ENCODE assay signal across 15 cellular contexts in genomic region chr3:46925585-46925934, GRCh38. TPM values are rescaled to one million over a fixed set of nuclear protein-coding genes. Genes with fewer than 3 reads are reported as not detected.
DNase-seq lines count a peak whose midpoint lies in the region; ATAC-seq, FAIRE-seq and TF ChIP-seq lines count a peak whose summit lies in the region.
"Had no signal": no experiment of that assay in that cellular context is flagged by ENCODE, and none has a peak within 500 bp of the region (broad histone marks: within the 10 kb centered on the region; RNA-seq: fewer than 3 reads in every experiment).

No MANE protein-coding gene starts in this region.

- no peaks in the 10 kb centered on the region for H3K27me3 Mint-ChIP-seq in naive thymus-derived CD8-positive, alpha-beta T cell

- H3K36me3 ChIP-seq in GM23248 (ENCODE audit: low read depth) (peaks cover 26% of the 10 kb centered on the region; the same call in 1 of the 2 replicates), endothelial cell of umbilical vein (ENCODE audit: control insufficient read depth in 2 of 2, extremely low read depth in 1 of 2, insufficient read depth in 2 of 2, low read length in 2 of 2) (peaks cover 5 to 39% of the 10 kb centered on the region in 2 experiments), gastroesophageal sphincter (peaks cover 0 to 72% of the 10 kb centered on the region in 2 donors)

- POLR2A ChIA-PET in A549 (lab: Yijun Ruan, JAX) (interaction anchor here (0.7 kb wide), 1 partner anchor 52 kb away, joined by 3 read pairs; no protein-coding TSS in a partner anchor), endothelial cell of umbilical vein (lab: Charles Lee) (interaction anchor here (0.8 kb wide), 1 partner anchor 51 kb away, joined by 3 read pairs; the partner anchor contains the start of gene CCDC12)
- POLR2A ChIA-PET in naive thymus-derived CD8-positive, alpha-beta T cell (lab: Charles Lee), result interaction anchor here (1.5 kb wide), 1 partner anchor 54 kb away, joined by 4 read pairs; the partner anchor contains the start of gene NBEAL2

- in situ Hi-C loops in GM23248 (cut with MboI), result no loop called here

- H3K4me1 Mint-ChIP-seq in naive thymus-derived CD8-positive, alpha-beta T cell, result peaks cover 23 to 73% (median 42%) of the 10 kb centered on the region in 4 donors

- H4K20me1 ChIP-seq in GM23248 (ENCODE audit: insufficient read depth) (no peaks in the 10 kb centered on the region), endothelial cell of umbilical vein (replicated peaks; ENCODE audit: control insufficient read depth, extremely low read depth, insufficient read depth, low read length) (no peaks in the 10 kb centered on the region)

- CTCF ChIA-PET in A549 (lab: Yijun Ruan, JAX), result interaction anchor here (0.8 to 5.2 kb wide), 8 partner anchors 9 to 74 kb away, joined by 3 to 62 read pairs (median 4); partner anchors contain the start of gene NBEAL2
- CTCF ChIA-PET in endothelial cell of umbilical vein (lab: Charles Lee), result interaction anchor here (1.1 to 2.1 kb wide), 7 partner anchors 10 to 74 kb away, joined by 3 to 15 read pairs (median 4); partner anchors contain the start of gene CCDC12

- TF ChIP-seq RAD21 in A549 (conservative IDR thresholded peaks at IDR 0.05 in 1 of 2, IDR thresholded peaks at IDR 0.05 in 1 of 2), result no peak

- H3K9me3 Mint-ChIP-seq in naive thymus-derived CD8-positive, alpha-beta T cell, result peaks cover 0 to 9% (median 3%) of the 10 kb centered on the region in 9 donors

- intact Hi-C loops in endothelial cell of umbilical vein (cut with micrococcal nuclease), result loop anchor here (5.0 to 10.0 kb wide), 2 partner anchors 399 to 442 kb away; no protein-coding TSS in a partner anchor

- TF ChIP-seq POLR2A in A549 (IDR thresholded peaks at IDR 0.05; ENCODE audit: low read length) (no peak), endothelial cell of umbilical vein (IDR thresholded peaks at IDR 0.05; ENCODE audit: low read depth, low read length) (no peak), gastroesophageal sphincter (IDR thresholded peaks at IDR 0.05) (no peak)

- FAIRE-seq in A549 (lab: Jason Lieb, UNC) (no peak), endothelial cell of umbilical vein (lab: Jason Lieb, UNC) (no peak)
- FAIRE-seq: colon, K562, pancreas had no signal

- H3K9me1 ChIP-seq in endothelial cell of umbilical vein (replicated peaks; ENCODE audit: control insufficient read depth, extremely low read depth, insufficient read depth, low read length), result no peaks in the 10 kb centered on the region

- H2AFZ ChIP-seq in GM23248 (no peak overlapping the region), endothelial cell of umbilical vein (ENCODE audit: low read depth, low read length) (no peak overlapping the region)

- DNase-seq in A549 (ENCODE audit: low read depth in 1 of 2, low spot score in 1 of 2) (no peak), GM23248 (no peak), endothelial cell of umbilical vein (ENCODE audit: low read depth, low spot score) (no peak), NCI-H1092 (lab: John Stamatoyannopoulos, UW) (no peak), SW 1271 (lab: John Stamatoyannopoulos, UW) (no peak)
- peak in 1 of 10 donors; percentile 18 for DNase-seq in naive thymus-derived CD8-positive, alpha-beta T cell
- no peak for DNase-seq in stimulated activated CD4-positive, alpha-beta T cell treated with anti-CD3 and anti-CD28 coated beads, Interleukin-4, amount 100 ng/mL, for 1 hour
- DNase-seq: H7, NCI-H2171 had no signal

- H3K27me3 ChIP-seq in GM23248 (replicated peaks; ENCODE audit: insufficient read depth), result no peaks in the 10 kb centered on the region
- H3K27me3 ChIP-seq in endothelial cell of umbilical vein (ENCODE audit: control insufficient read depth in 2 of 2, insufficient read depth in 2 of 2, low read length in 2 of 2), result no peaks in the 10 kb centered on the region
- no peaks in the 10 kb centered on the region for H3K27me3 ChIP-seq in gastroesophageal sphincter
- H3K27me3 ChIP-seq: pancreas, Peyer's patch had no signal

- TF ChIP-seq EP300 in A549 (IDR thresholded peaks at IDR 0.05) (no peak), gastroesophageal sphincter (IDR thresholded peaks at IDR 0.05) (no peak)

- peaks cover 6 to 59% (median 21%) of the 10 kb centered on the region in 3 donors for H3K36me3 Mint-ChIP-seq in naive thymus-derived CD8-positive, alpha-beta T cell

- H3K4me2 ChIP-seq in A549 (no peak overlapping the region), GM23248 (ENCODE audit: unreplicated experiment) (no peak overlapping the region), endothelial cell of umbilical vein (ENCODE audit: insufficient read depth, low read length) (no peak overlapping the region)

- H3K9me3 ChIP-seq in A549 (peaks cover 6% of the 10 kb centered on the region; the same call in 1 of the 3 replicates), GM23248 (ENCODE audit: low read depth) (no peaks in the 10 kb centered on the region), endothelial cell of umbilical vein (replicated peaks; ENCODE audit: control insufficient read depth, insufficient read depth, low read length) (no peaks in the 10 kb centered on the region), gastroesophageal sphincter (no peaks in the 10 kb centered on the region)
- H3K9me3 ChIP-seq: pancreas, Peyer's patch had no signal

- H3K79me2 ChIP-seq in GM23248 (ENCODE audit: insufficient read depth) (peaks cover 56% of the 10 kb centered on the region), endothelial cell of umbilical vein (ENCODE audit: control insufficient read depth, insufficient read depth, low read length) (peaks cover 40% of the 10 kb centered on the region)

- peak overlapping the region in 1 of 10 donors; percentile 43 for H3K4me3 Mint-ChIP-seq in naive thymus-derived CD8-positive, alpha-beta T cell

- peak overlapping the region; percentile 20 to 88 (median 70) for H3K27ac Mint-ChIP-seq in naive thymus-derived CD8-positive, alpha-beta T cell

- dilution Hi-C loops in endothelial cell of umbilical vein (cut with MboI; ENCODE audit: extremely low pct_ligation_motif_present, low sequenced_read_pairs), result no loop called here

- peaks cover 9% of the 10 kb centered on the region; the same call in 1 of the 2 replicates for H3F3A ChIP-seq in GM23248 (ENCODE audit: insufficient read depth)

- TF ChIP-seq CTCF in A549 (IDR thresholded peaks at IDR 0.05), result no peak
- TF ChIP-seq CTCF in endothelial cell of umbilical vein (IDR thresholded peaks at IDR 0.05; ENCODE audit: extremely low read depth in 1 of 2, insufficient read depth in 1 of 2, low read depth in 1 of 2, low read length in 2 of 2), result no peak
- TF ChIP-seq CTCF in gastroesophageal sphincter (IDR thresholded peaks at IDR 0.05), result no peak

- 63% methylated on average over 5 of the region's 5 CpGs for WGBS in A549 (ENCODE audit: missing lambda C conversion rate)
- 37% methylated on average over 5 of the region's 5 CpGs for WGBS in GM23248 (ENCODE audit: low coverage in 1 of 2, low lambda C conversion rate in 2 of 2, missing lambda C conversion rate in 2 of 2), 2 experiments
- 71 to 83% methylated on average over 1 to 2 of the region's 5 CpGs for WGBS in gastroesophageal sphincter (ENCODE audit: low coverage in 1 of 2), 2 donors

- no peaks in the 10 kb centered on the region for H3K9me2 ChIP-seq in GM23248 (ENCODE audit: insufficient read depth)

- H3K4me1 ChIP-seq in A549, result peaks cover 49% of the 10 kb centered on the region
- peaks cover 4% of the 10 kb centered on the region for H3K4me1 ChIP-seq in GM23248 (ENCODE audit: insufficient read depth)
- H3K4me1 ChIP-seq in endothelial cell of umbilical vein (ENCODE audit: control insufficient read depth, extremely low read depth, insufficient read depth, low read length), result peaks cover 32% of the 10 kb centered on the region
- H3K4me1 ChIP-seq in gastroesophageal sphincter, result peaks cover 6 to 78% (median 43%) of the 10 kb centered on the region in 3 donors

- peak overlapping the region; percentile 34; the same call in 1 of the 2 replicates for H3K9ac ChIP-seq in GM23248
- H3K9ac ChIP-seq in endothelial cell of umbilical vein (replicated peaks; ENCODE audit: extremely low read depth, insufficient read depth, low read length), result no peak overlapping the region

- BruUV-seq in endothelial cell of umbilical vein (replicated peaks; lab: Mats Ljungman, UMichigan), result no TSS peak

- H3K27ac ChIP-seq in A549 (peak overlapping the region; percentile 74 to 84; a peak in 5 of 6 replicates), GM23248 (peak overlapping the region; percentile 26; the same call in 1 of the 2 replicates), endothelial cell of umbilical vein (ENCODE audit: insufficient read depth, low read depth, low read length) (peak overlapping the region; percentile 41), gastroesophageal sphincter (peak overlapping the region in 2 of 4 donors; percentile 49 to 83)
- H3K27ac ChIP-seq: C4-2B, pancreas had no signal

- H3K4me3 ChIP-seq in A549, result no peak overlapping the region
- H3K4me3 ChIP-seq in GM23248, result no peak overlapping the region
- no peak overlapping the region for H3K4me3 ChIP-seq in endothelial cell of umbilical vein (replicated peaks in 1 of 3; ENCODE audit: insufficient read depth in 1 of 3, low read depth in 1 of 3, low read length in 3 of 3)
- no peak overlapping the region for H3K4me3 ChIP-seq in gastroesophageal sphincter
- H3K4me3 ChIP-seq: K562, pancreas, Peyer's patch had no signal

- ATAC-seq in A549 (no peak), gastroesophageal sphincter (no peak)
- no peak for ATAC-seq in naive thymus-derived CD8-positive, alpha-beta T cell
- ATAC-seq: K562, pancreas had no signal

RNA-seq across cellular contexts. Expression of gene PTH1R, which starts 48.0 kb away (rescaled TPM):
- polyA plus RNA-seq in A549 (2011; rRNA removed) (0.20 and 0.45 TPM in 2 replicates), A549 (2017; fragmentation: RNase III; extraction: RNeasy Plus Mini Kit Qiagen cat#74134 plus additional on column Dnase treatment) (0.53 to 0.76 TPM (median 0.54 TPM) in 3 replicates), GM23248 (2016; fragmentation: Nextera tagmentation; extraction: Ambion mirVana) (0.37 and 0.60 TPM in 2 replicates), endothelial cell of umbilical vein (0.08 TPM in 1 of 2 replicates, not detected in the other)
- polyA plus RNA-seq in A549 (2012; cell fraction: cytosol; rRNA removed), result 0.63 and 0.83 TPM in 2 replicates
- 1.7 and 2.2 TPM in 2 replicates for polyA plus RNA-seq in A549 (2012; cell fraction: nucleus; rRNA removed)
- polyA minus RNA-seq in A549 (2011; rRNA and poly(A)+ RNA removed), result 0.24 and 0.87 TPM in 2 replicates
- total RNA-seq in GM23248 (2014; rRNA removed; shearing (Covaris generic)), result 1.3 TPM in 1 of 2 replicates, not detected in the other
- total RNA-seq in endothelial cell of umbilical vein (0.46 and 0.65 TPM in 2 replicates), gastroesophageal sphincter (10 to 100 TPM in 3 of 4 donors, 1 to 10 TPM in 1; 7.8 to 18.5 (median 14.5) TPM)
- 0.14 and 0.25 TPM in 2 replicates for polyA plus RNA-seq in endothelial cell of umbilical vein (2011; cell fraction: cytosol; rRNA removed)
- polyA plus RNA-seq in endothelial cell of umbilical vein (2011; cell fraction: nucleus; rRNA removed), result 0.15 and 0.30 TPM in 2 replicates
- polyA plus RNA-seq in endothelial cell of umbilical vein (2012), result 0.17 TPM in 1 of 2 replicates, not detected in the other
- not detected in 2 replicates for polyA minus RNA-seq in endothelial cell of umbilical vein
- not detected for polyA minus RNA-seq in endothelial cell of umbilical vein (2011; cell fraction: cytosol; rRNA and poly(A)+ RNA removed)
- polyA minus RNA-seq in endothelial cell of umbilical vein (2011; cell fraction: nucleus; rRNA and poly(A)+ RNA removed), result not detected in 2 replicates
- total RNA-seq in naive thymus-derived CD8-positive, alpha-beta T cell, result not detected
- polyA plus RNA-seq in naive thymus-derived CD8-positive, alpha-beta T cell, result not detected
- total RNA-seq: K562 had no signal
- polyA plus RNA-seq: K562 had no signal

RNA-seq across cellular contexts. Expression of gene CCDC12, which starts 51.0 kb away (rescaled TPM):
- polyA plus RNA-seq in A549 (2011; rRNA removed) (21.7 and 34.8 TPM in 2 replicates), A549 (2017; fragmentation: RNase III; extraction: RNeasy Plus Mini Kit Qiagen cat#74134 plus additional on column Dnase treatment) (74.2 to 81.0 TPM (median 79.2 TPM) in 3 replicates), GM23248 (2016; fragmentation: Nextera tagmentation; extraction: Ambion mirVana) (42.7 and 43.8 TPM in 2 replicates), endothelial cell of umbilical vein (31.2 and 35.1 TPM in 2 replicates)
- polyA plus RNA-seq in A549 (2012; cell fraction: cytosol; rRNA removed), result 53.8 and 83.7 TPM in 2 replicates
- 44.0 and 54.7 TPM in 2 replicates for polyA plus RNA-seq in A549 (2012; cell fraction: nucleus; rRNA removed)
- polyA minus RNA-seq in A549 (2011; rRNA and poly(A)+ RNA removed), result 30.5 and 33.9 TPM in 2 replicates
- 15.2 and 17.4 TPM in 2 replicates for total RNA-seq in GM23248 (2014; rRNA removed; shearing (Covaris generic))
- total RNA-seq in endothelial cell of umbilical vein (45.0 and 50.5 TPM in 2 replicates), gastroesophageal sphincter (10 to 100 TPM; 14.3 to 52.2 (median 42.0) TPM)
- polyA plus RNA-seq in endothelial cell of umbilical vein (2011; cell fraction: cytosol; rRNA removed), result 48.1 and 49.0 TPM in 2 replicates
- polyA plus RNA-seq in endothelial cell of umbilical vein (2011; cell fraction: nucleus; rRNA removed), result 58.5 and 62.2 TPM in 2 replicates
- polyA plus RNA-seq in endothelial cell of umbilical vein (2012), result 24.0 and 28.2 TPM in 2 replicates
- 64.5 and 73.4 TPM in 2 replicates for polyA minus RNA-seq in endothelial cell of umbilical vein
- 13.3 TPM for polyA minus RNA-seq in endothelial cell of umbilical vein (2011; cell fraction: cytosol; rRNA and poly(A)+ RNA removed)
- polyA minus RNA-seq in endothelial cell of umbilical vein (2011; cell fraction: nucleus; rRNA and poly(A)+ RNA removed), result 64.2 and 70.6 TPM in 2 replicates
- total RNA-seq in naive thymus-derived CD8-positive, alpha-beta T cell, result 10 to 100 TPM; 58.8 to 59.5 TPM
- 100 to 1,000 TPM in 2 of 3 donors, 10 to 100 TPM in 1; 81.9 to 106 (median 106) TPM for polyA plus RNA-seq in naive thymus-derived CD8-positive, alpha-beta T cell

RNA-seq across cellular contexts. Expression of gene NBEAL2, which starts 53.9 kb away (rescaled TPM):
- polyA plus RNA-seq in A549 (2011; rRNA removed) (9.6 and 13.3 TPM in 2 replicates), A549 (2017; fragmentation: RNase III; extraction: RNeasy Plus Mini Kit Qiagen cat#74134 plus additional on column Dnase treatment) (43.4 to 54.0 TPM (median 47.3 TPM) in 3 replicates), GM23248 (2016; fragmentation: Nextera tagmentation; extraction: Ambion mirVana) (0.94 and 1.2 TPM in 2 replicates), endothelial cell of umbilical vein (48.0 and 51.9 TPM in 2 replicates)
- 45.5 and 60.4 TPM in 2 replicates for polyA plus RNA-seq in A549 (2012; cell fraction: cytosol; rRNA removed)
- 409 and 469 TPM in 2 replicates for polyA plus RNA-seq in A549 (2012; cell fraction: nucleus; rRNA removed)
- 14.9 and 24.5 TPM in 2 replicates for polyA minus RNA-seq in A549 (2011; rRNA and poly(A)+ RNA removed)
- 2.8 and 4.7 TPM in 2 replicates for total RNA-seq in GM23248 (2014; rRNA removed; shearing (Covaris generic))
- total RNA-seq in endothelial cell of umbilical vein (84.7 and 90.1 TPM in 2 replicates), gastroesophageal sphincter (10 to 100 TPM; 12.3 to 23.2 (median 20.4) TPM)
- 18.2 and 22.1 TPM in 2 replicates for polyA plus RNA-seq in endothelial cell of umbilical vein (2011; cell fraction: cytosol; rRNA removed)
- polyA plus RNA-seq in endothelial cell of umbilical vein (2011; cell fraction: nucleus; rRNA removed), result 329 and 436 TPM in 2 replicates
- 38.7 and 46.6 TPM in 2 replicates for polyA plus RNA-seq in endothelial cell of umbilical vein (2012)
- polyA minus RNA-seq in endothelial cell of umbilical vein, result 38.0 and 60.8 TPM in 2 replicates
- polyA minus RNA-seq in endothelial cell of umbilical vein (2011; cell fraction: cytosol; rRNA and poly(A)+ RNA removed), result 8.8 TPM
- polyA minus RNA-seq in endothelial cell of umbilical vein (2011; cell fraction: nucleus; rRNA and poly(A)+ RNA removed), result 67.7 and 92.5 TPM in 2 replicates
- 10 to 100 TPM; 40.7 to 46.0 TPM for total RNA-seq in naive thymus-derived CD8-positive, alpha-beta T cell
- 1 to 10 TPM in 2 of 3 donors, under 1 TPM in 1; 0.89 to 2.8 (median 1.9) TPM for polyA plus RNA-seq in naive thymus-derived CD8-positive, alpha-beta T cell
